Comparison of ENCODE assay signal across 28 cellular contexts in the genomic region with DNA sequence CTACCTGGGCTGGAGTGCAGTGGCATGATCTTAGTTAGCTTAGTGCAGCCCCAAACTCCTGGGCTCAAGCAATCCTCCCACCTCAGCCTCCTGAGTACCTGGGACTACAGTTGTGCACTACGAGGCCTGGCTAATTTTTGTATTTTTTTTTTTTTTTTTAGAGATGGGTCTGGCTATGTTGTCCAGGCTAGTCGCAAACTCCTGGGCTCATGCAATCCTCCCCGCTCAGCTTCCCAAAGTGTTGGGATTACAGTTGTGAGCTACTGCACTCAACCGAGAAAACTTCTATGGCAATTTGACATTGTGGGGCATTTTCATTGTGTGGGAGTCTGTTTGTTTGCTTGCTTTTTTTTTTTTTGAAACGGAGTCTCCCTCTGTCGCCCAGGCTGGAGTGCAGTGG.
"Had no signal": no experiment of that assay in that cellular context is flagged by ENCODE, and none has a peak within 500 bp of the region (broad histone marks: within the 10 kb centered on the region; RNA-seq: fewer than 3 reads in every experiment).

No MANE protein-coding gene starts in this region.

- H3K27me3 ChIP-seq: colonic mucosa, dorsolateral prefrontal cortex, esophagus muscularis mucosa, esophagus squamous epithelium, foreskin keratinocyte, gastrocnemius medialis, gastroesophageal sphincter, heart left ventricle had no signal

- FAIRE-seq: colon, endometrium, endothelial cell of umbilical vein, frontal cortex had no signal

- H3K4me3 ChIP-seq: colonic mucosa, coronary artery, dorsolateral prefrontal cortex, esophagus muscularis mucosa, esophagus squamous epithelium, gastrocnemius medialis, gastroesophageal sphincter, heart left ventricle, heart right ventricle had no signal

- DNase-seq: colonic mucosa; cortex of kidney; dermis blood vessel endothelial cell; dorsolateral prefrontal cortex; effector CD4-positive, alpha-beta T cell; effector CD8-positive, alpha-beta T cell; effector memory CD4-positive, alpha-beta T cell; effector memory CD8-positive, alpha-beta T cell; endodermal cell; erythroblast; esophagus squamous epithelium; foreskin fibroblast; foreskin keratinocyte; foreskin melanocyte; gastrocnemius medialis; glutamatergic neuron; head of caudate nucleus; heart right ventricle had no signal

- H3K4me1 ChIP-seq: colonic mucosa, foreskin keratinocyte, gastrocnemius medialis, heart left ventricle, heart right ventricle had no signal

- H3K36me3 ChIP-seq: colonic mucosa had no signal

- H3K9me3 ChIP-seq: colonic mucosa, esophagus muscularis mucosa, esophagus squamous epithelium, gastrocnemius medialis, gastroesophageal sphincter, heart left ventricle, heart right ventricle had no signal

- ATAC-seq: effector memory CD8-positive, alpha-beta T cell; esophagus mucosa; foreskin keratinocyte; gastrocnemius medialis; gastroesophageal sphincter had no signal

- H3K27ac ChIP-seq: colonic mucosa, coronary artery, dorsolateral prefrontal cortex, epithelial cell of prostate, esophagus muscularis mucosa, esophagus squamous epithelium, foreskin keratinocyte, gastrocnemius medialis, heart left ventricle, heart right ventricle had no signal
